Comparison of ENCODE assay signal across 1 cellular context in genomic region chr1:226639631-226640061, GRCh38.
TF ChIP-seq lines count a peak whose summit lies in the region.

No MANE protein-coding gene starts in this region.

TF ChIP-seq in H1, 55 proteins besides CTCF, POLR2A, EP300 and RAD21:
- TF ChIP-seq SUZ12 (IDR thresholded peaks at IDR 0.05; ENCODE audit: low read length) (no peak), TAF7 (optimal IDR thresholded peaks at IDR 0.05; ENCODE audit: borderline replicate concordance, low read depth, low read length) (no peak), BCL11A (IDR thresholded peaks at IDR 0.05; ENCODE audit: low read depth in 2 of 2, low read length in 2 of 2) (no peak), BRCA1 (IDR thresholded peaks at IDR 0.05; ENCODE audit: low read depth, low read length) (no peak), GTF2F1 (IDR thresholded peaks at IDR 0.05; ENCODE audit: borderline replicate concordance, low read depth, low read length) (no peak), RXRA (IDR thresholded peaks at IDR 0.05; ENCODE audit: insufficient read depth, low read depth, low read length) (no peak), GABPA (IDR thresholded peaks at IDR 0.05; ENCODE audit: borderline replicate concordance, insufficient read depth, low read length) (no peak), PHF8 (conservative IDR thresholded peaks at IDR 0.05; ENCODE audit: low read depth, low read length) (no peak), FOSL1 (IDR thresholded peaks at IDR 0.05; ENCODE audit: insufficient read depth, low read depth, low read length) (no peak), EGR1 (IDR thresholded peaks at IDR 0.05; ENCODE audit: borderline replicate concordance, low read depth, low read length) (no peak), TCF12 (IDR thresholded peaks at IDR 0.05; ENCODE audit: low read depth, low read length) (no peak), POU5F1 (IDR thresholded peaks at IDR 0.05; ENCODE audit: low read depth, low read length) (no peak), BACH1 (IDR thresholded peaks at IDR 0.05; ENCODE audit: low read length) (no peak)
